ENCODE assay signal across 9 cellular contexts in genomic region chr20:54172856-54173652, GRCh38. TPM values are rescaled to one million over a fixed set of nuclear protein-coding genes. Genes with fewer than 3 reads are reported as not detected.
DNase-seq lines count a peak whose midpoint lies in the region; FAIRE-seq and TF ChIP-seq lines count a peak whose summit lies in the region.
"Had no signal": no experiment of that assay in that cellular context is flagged by ENCODE, and none has a peak within 500 bp of the region (broad histone marks: within the 10 kb centered on the region; RNA-seq: fewer than 3 reads in every experiment).

No MANE protein-coding gene starts in this region.

- H3K9ac ChIP-seq in kidney (ENCODE audit: low read length in 2 of 2), result no peak overlapping the region

- H2AFZ ChIP-seq in osteoblast (ENCODE audit: low read length), result no peak overlapping the region

- DNase-seq in stimulated activated CD4-positive, alpha-beta T cell treated with anti-CD3 and anti-CD28 coated beads, Interleukin-15, amount 100 ng/mL, for 24 hours, result peak; percentile 26
- DNase-seq in stimulated activated CD4-positive, alpha-beta T cell treated with anti-CD3 and anti-CD28 coated beads, Interleukin-2, amount 100 ng/mL, for 48 hours, result no peak
- DNase-seq in activated T-helper 1 cell treated with anti-CD3 and anti-CD28 coated beads, Interleukin-12 subunit alpha, Interleukin-12 subunit beta, Interleukin-2, Interleukin-4 antibody, amounts not matched to agents 30 ng/mL and 10 ng/mL and 1 ng/mL, durations not matched to agents 14 hours and 24 hours and 36 hours (ENCODE audit: low spot score), result no peak
- DNase-seq in kidney (peak; percentile 74), cerebellar nuclear complex (lab: John Stamatoyannopoulos, UW) (no peak), RCC 7860 (ENCODE audit: low spot score) (no peak), NCI-H1436 (lab: John Stamatoyannopoulos, UW) (no peak), osteoblast (ENCODE audit: insufficient read length, low spot score, missing footprints) (no peak)

- no peak overlapping the region for H3K27ac Mint-ChIP-seq in activated T-helper 1 cell treated with anti-CD3 and anti-CD28 coated beads, Interleukin-12 subunit alpha, Interleukin-12 subunit beta, Interleukin-2, Interleukin-4 antibody, amounts not matched to agents 30 ng/mL and 10 ng/mL and 1 ng/mL, durations not matched to agents 14 hours and 24 hours and 36 hours

- no peaks in the 10 kb centered on the region for H4K20me1 ChIP-seq in osteoblast (ENCODE audit: insufficient read depth, low read length)

- H3K4me1 ChIP-seq in kidney (ENCODE audit: control insufficient read depth in 1 of 2, insufficient read depth in 1 of 2, low read depth in 1 of 2, low read length in 2 of 2), result peaks cover 0 to 7% of the 10 kb centered on the region in 2 donors
- peaks cover 8% of the 10 kb centered on the region for H3K4me1 ChIP-seq in osteoblast (ENCODE audit: insufficient read depth, low read length)

- no peaks in the 10 kb centered on the region for H3K9me3 Mint-ChIP-seq in activated T-helper 1 cell treated with anti-CD3 and anti-CD28 coated beads, Interleukin-12 subunit alpha, Interleukin-12 subunit beta, Interleukin-2, Interleukin-4 antibody, amounts not matched to agents 30 ng/mL and 10 ng/mL and 1 ng/mL, durations not matched to agents 14 hours and 24 hours and 36 hours

- peaks cover 15% of the 10 kb centered on the region for H3K4me1 Mint-ChIP-seq in activated T-helper 1 cell treated with anti-CD3 and anti-CD28 coated beads, Interleukin-12 subunit alpha, Interleukin-12 subunit beta, Interleukin-2, Interleukin-4 antibody, amounts not matched to agents 30 ng/mL and 10 ng/mL and 1 ng/mL, durations not matched to agents 14 hours and 24 hours and 36 hours (ENCODE audit: low read depth)

- peaks cover 63% of the 10 kb centered on the region for H3K27me3 ChIP-seq in osteoblast (ENCODE audit: insufficient read depth, low read length)

- intact Hi-C loops in activated T-helper 1 cell treated with anti-CD3 and anti-CD28 coated beads, Interleukin-12 subunit alpha, Interleukin-12 subunit beta, Interleukin-2, Interleukin-4 antibody, amounts not matched to agents 30 ng/mL and 10 ng/mL and 1 ng/mL, durations not matched to agents 14 hours and 24 hours and 36 hours (cut with micrococcal nuclease), result no loop called here
- intact Hi-C loops in kidney (cut with DNase I), result no loop called here

- FAIRE-seq in kidney (lab: Jason Lieb, UNC) (no peak), RCC 7860 (lab: Jason Lieb, UNC) (no peak)
- FAIRE-seq: colon had no signal

- H3K36me3 Mint-ChIP-seq in activated T-helper 1 cell treated with anti-CD3 and anti-CD28 coated beads, Interleukin-12 subunit alpha, Interleukin-12 subunit beta, Interleukin-2, Interleukin-4 antibody, amounts not matched to agents 30 ng/mL and 10 ng/mL and 1 ng/mL, durations not matched to agents 14 hours and 24 hours and 36 hours (ENCODE audit: low read depth), result no peaks in the 10 kb centered on the region

- no peaks in the 10 kb centered on the region for H3K36me3 ChIP-seq in kidney (ENCODE audit: control insufficient read depth in 1 of 2, insufficient read depth in 2 of 2, low read length in 2 of 2)
- no peaks in the 10 kb centered on the region for H3K36me3 ChIP-seq in osteoblast (ENCODE audit: insufficient read depth, low read length)

- H3K4me2 ChIP-seq in osteoblast (ENCODE audit: insufficient read depth, low read length), result no peak overlapping the region

- H3K9me3 ChIP-seq in kidney (ENCODE audit: control insufficient read depth in 1 of 2, low read length in 2 of 2) (no peaks in the 10 kb centered on the region), osteoblast (ENCODE audit: low read depth, low read length) (no peaks in the 10 kb centered on the region)

- H3K79me2 ChIP-seq in osteoblast (ENCODE audit: insufficient read depth, low read length), result no peaks in the 10 kb centered on the region

- H3K4me3 Mint-ChIP-seq in activated T-helper 1 cell treated with anti-CD3 and anti-CD28 coated beads, Interleukin-12 subunit alpha, Interleukin-12 subunit beta, Interleukin-2, Interleukin-4 antibody, amounts not matched to agents 30 ng/mL and 10 ng/mL and 1 ng/mL, durations not matched to agents 14 hours and 24 hours and 36 hours, result peak overlapping the region; percentile 57

- H3K27ac ChIP-seq in kidney (ENCODE audit: low read depth in 2 of 2, low read length in 2 of 2), result peak overlapping the region; percentile 28 to 43
- H3K27ac ChIP-seq in osteoblast (ENCODE audit: low read depth, low read length), result no peak overlapping the region

- TF ChIP-seq CTCF in kidney (IDR thresholded peaks at IDR 0.05; ENCODE audit: borderline replicate concordance, extremely low read depth, insufficient read depth) (no peak), osteoblast (IDR thresholded peaks at IDR 0.05; ENCODE audit: extremely low read depth, low read depth, low read length) (no peak)

- H3K4me3 ChIP-seq in kidney (ENCODE audit: low read length in 2 of 2) (peak overlapping the region; percentile 35 to 54), osteoblast (ENCODE audit: insufficient read depth, low read length) (no peak overlapping the region)

- peaks cover 76% of the 10 kb centered on the region for H3K27me3 Mint-ChIP-seq in activated T-helper 1 cell treated with anti-CD3 and anti-CD28 coated beads, Interleukin-12 subunit alpha, Interleukin-12 subunit beta, Interleukin-2, Interleukin-4 antibody, amounts not matched to agents 30 ng/mL and 10 ng/mL and 1 ng/mL, durations not matched to agents 14 hours and 24 hours and 36 hours (ENCODE audit: insufficient read depth)

RNA-seq across cellular contexts. Expression of gene CYP24A1, which starts 0.7 kb away (rescaled TPM):
- not detected in 2 replicates for total RNA-seq in activated T-helper 1 cell treated with anti-CD3 and anti-CD28 coated beads, Interleukin-12 subunit alpha, Interleukin-12 subunit beta, Interleukin-2, Interleukin-4 antibody, amounts not matched to agents 30 ng/mL and 10 ng/mL and 1 ng/mL, durations not matched to agents 14 hours and 24 hours and 36 hours
- 39.0 TPM for total RNA-seq in kidney
- 15.4 TPM for polyA plus RNA-seq in kidney (ENCODE audit: insufficient read depth, low read depth, low replicate concordance)
- not detected in 2 replicates for total RNA-seq in osteoblast

RNA-seq across cellular contexts. Expression of gene PFDN4, which starts 34.8 kb away (rescaled TPM):
- 72.6 and 75.8 TPM in 2 replicates for total RNA-seq in activated T-helper 1 cell treated with anti-CD3 and anti-CD28 coated beads, Interleukin-12 subunit alpha, Interleukin-12 subunit beta, Interleukin-2, Interleukin-4 antibody, amounts not matched to agents 30 ng/mL and 10 ng/mL and 1 ng/mL, durations not matched to agents 14 hours and 24 hours and 36 hours
- total RNA-seq in kidney (19.7 TPM), osteoblast (93.0 and 95.2 TPM in 2 replicates)
- 49.5 TPM for polyA plus RNA-seq in kidney (ENCODE audit: insufficient read depth, low read depth, low replicate concordance)

Comparison
In these comparisons a context has a peak if more than half of its experiments do, and no peak if none do; other contexts are left out.
1. DNase-seq: peak in stimulated activated CD4-positive, alpha-beta T cell treated with anti-CD3 and anti-CD28 coated beads, Interleukin-15, amount 100 ng/mL, for 24 hours (single experiment) and kidney (single experiment); none in stimulated activated CD4-positive, alpha-beta T cell treated with anti-CD3 and anti-CD28 coated beads, Interleukin-2, amount 100 ng/mL, for 48 hours (0 of 2), activated T-helper 1 cell treated with anti-CD3 and anti-CD28 coated beads, Interleukin-12 subunit alpha, Interleukin-12 subunit beta, Interleukin-2, Interleukin-4 antibody, amounts not matched to agents 30 ng/mL and 10 ng/mL and 1 ng/mL, durations not matched to agents 14 hours and 24 hours and 36 hours (single experiment), cerebellar nuclear complex (0 of 2), RCC 7860 (single experiment), NCI-H1436 (single experiment) and osteoblast (single experiment).
2. RNA of gene CYP24A1, which starts 0.7 kb away (total RNA-seq): 39.0 TPM in kidney (single experiment); not detected in activated T-helper 1 cell treated with anti-CD3 and anti-CD28 coated beads, Interleukin-12 subunit alpha, Interleukin-12 subunit beta, Interleukin-2, Interleukin-4 antibody, amounts not matched to agents 30 ng/mL and 10 ng/mL and 1 ng/mL, durations not matched to agents 14 hours and 24 hours and 36 hours and not detected in osteoblast; every median in the first group is over 10 times any median in the second.